ENCODE assay signal across 10 cellular contexts in the genomic region with DNA sequence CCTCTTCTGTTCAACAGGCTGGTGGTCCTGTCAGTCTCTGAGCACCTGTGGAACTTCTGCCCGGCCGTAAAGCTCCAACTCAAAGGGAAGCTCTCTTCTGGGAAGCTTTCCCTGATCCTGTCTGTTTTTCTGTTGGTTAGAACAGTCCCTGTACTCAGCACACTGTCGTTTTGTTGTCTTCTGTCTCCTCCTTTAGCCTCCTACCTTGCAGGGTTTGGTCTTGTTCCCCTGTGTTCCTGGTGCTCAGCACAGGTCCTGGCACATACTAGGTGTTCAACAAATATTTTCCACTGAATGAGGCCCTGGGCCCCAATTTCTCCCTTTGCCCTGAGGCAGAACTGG. TPM values are rescaled to one million over a fixed set of nuclear protein-coding genes. Genes with fewer than 3 reads are reported as not detected.
DNase-seq lines count a peak whose midpoint lies in the region; ATAC-seq and TF ChIP-seq lines count a peak whose summit lies in the region.
"Had no signal": no experiment of that assay in that cellular context is flagged by ENCODE, and none has a peak within 500 bp of the region (broad histone marks: within the 10 kb centered on the region; RNA-seq: fewer than 3 reads in every experiment).

No MANE protein-coding gene starts in this region.

- no peak overlapping the region for H3K18ac ChIP-seq in mesendoderm (ENCODE audit: low read length)

- no peak overlapping the region for H3K4ac ChIP-seq in mesendoderm (ENCODE audit: low read depth, low read length)

- H3K4me2 ChIP-seq in mesendoderm (ENCODE audit: low read length) = peak overlapping the region; percentile 42

- H3K23ac ChIP-seq in mesendoderm (ENCODE audit: low read length) = no peak overlapping the region

- H2BK15ac ChIP-seq in mesendoderm (replicated peaks; ENCODE audit: low read depth) = no peak overlapping the region

- H2AK5ac ChIP-seq in mesendoderm (ENCODE audit: low read length) = no peak overlapping the region

- peak overlapping the region; percentile 87 for H3K56ac ChIP-seq in mesendoderm (ENCODE audit: low read length)

- no peak for TF ChIP-seq POLR2A in vagina (IDR thresholded peaks at IDR 0.05)

- H4K8ac ChIP-seq in mesendoderm (ENCODE audit: low read depth, low read length) = no peak overlapping the region

- H3K79me2 ChIP-seq in mesendoderm (ENCODE audit: control insufficient read depth, insufficient read depth, low read length) = peaks cover 1% of the 10 kb centered on the region

- H3K36me3 ChIP-seq in left ventricle myocardium inferior (no peaks in the 10 kb centered on the region), mesendoderm (ENCODE audit: control insufficient read depth, insufficient read depth, low read length) (no peaks in the 10 kb centered on the region), vagina (no peaks in the 10 kb centered on the region)
- H3K36me3 ChIP-seq: adrenal gland had no signal

- ATAC-seq in HG03469 (IDR thresholded peaks at IDR 0.05; ENCODE audit: unreplicated experiment) = no peak

- H3K27me3 ChIP-seq in left ventricle myocardium inferior (ENCODE audit: low read depth) (peaks cover 71% of the 10 kb centered on the region), mesendoderm (ENCODE audit: insufficient read depth, low read length, poor library complexity) (no peaks in the 10 kb centered on the region), vagina (peaks cover 10% of the 10 kb centered on the region)

- no peak overlapping the region for H3K27ac ChIP-seq in left ventricle myocardium inferior (replicated peaks)
- H3K27ac ChIP-seq in mesendoderm (ENCODE audit: low read depth, low read length) = no peak overlapping the region
- H3K27ac ChIP-seq in vagina = no peak overlapping the region
- H3K27ac ChIP-seq: adrenal gland, SK-N-MC had no signal

- WGBS in mesendoderm (ENCODE audit: extremely low coverage, insufficient coverage, low lambda C conversion rate) = no CpG with 5 or more reads among the region's 3 CpGs

- intact Hi-C loops in left ventricle myocardium inferior (cut with micrococcal nuclease) = no loop called here
- intact Hi-C loops in cardiac septum (cut with DNase I) = loop anchor here (10.0 kb wide), 1 partner anchor 134 kb away; no protein-coding TSS in a partner anchor
- intact Hi-C loops in vagina (cut with DNase I) = no loop called here

- DNase-seq in left ventricle myocardium inferior (no peak), cardiac septum (ENCODE audit: low spot score) (no peak), choroid plexus epithelial cell (ENCODE audit: low read depth) (no peak), mesendoderm (no peak), vagina (ENCODE audit: extremely low spot score in 2 of 2) (no peak), NOMO-1 treated with dmso at 0.1 percent for 144 hours (lab: John Stamatoyannopoulos, UW; ENCODE audit: unreplicated experiment) (no peak)
- no peak for DNase-seq in stimulated activated naive CD4-positive, alpha-beta T cell treated with Interleukin-2 at 50 U/mL for 16 hours (lab: John Stamatoyannopoulos, UW)
- DNase-seq: adrenal gland had no signal

- H3K4me3 ChIP-seq in left ventricle myocardium inferior (peak overlapping the region; percentile 69), choroid plexus epithelial cell (ENCODE audit: low read depth, low read length) (peak overlapping the region; percentile 54), mesendoderm (ENCODE audit: low read length) (peak overlapping the region; percentile 35), vagina (peak overlapping the region; percentile 39 to 67)

- H3K9me3 ChIP-seq in left ventricle myocardium inferior (replicated peaks) (peaks cover 13% of the 10 kb centered on the region), vagina (no peaks in the 10 kb centered on the region)
- H3K9me3 ChIP-seq: adrenal gland had no signal

- no peak for TF ChIP-seq CTCF in left ventricle myocardium inferior (IDR thresholded peaks at IDR 0.05; ENCODE audit: borderline replicate concordance)
- no peak for TF ChIP-seq CTCF in choroid plexus epithelial cell (conservative IDR thresholded peaks at IDR 0.05; ENCODE audit: low read depth, low read length)
- TF ChIP-seq CTCF in vagina (IDR thresholded peaks at IDR 0.05) = no peak

- no peak overlapping the region for H2BK120ac ChIP-seq in mesendoderm (ENCODE audit: low read depth, low read length)

- H4K5ac ChIP-seq in mesendoderm (ENCODE audit: low read length) = peak overlapping the region; percentile 12

- H3K79me1 ChIP-seq in mesendoderm (ENCODE audit: low read length) = no peaks in the 10 kb centered on the region

- H2BK5ac ChIP-seq in mesendoderm (ENCODE audit: low read length) = no peak overlapping the region

- H3K4me1 ChIP-seq in left ventricle myocardium inferior = peaks cover 19% of the 10 kb centered on the region
- no peaks in the 10 kb centered on the region for H3K4me1 ChIP-seq in mesendoderm (ENCODE audit: control insufficient read depth, low read depth, low read length)
- H3K4me1 ChIP-seq in vagina = peaks cover 12% of the 10 kb centered on the region

- H3K9ac ChIP-seq in mesendoderm (ENCODE audit: low read length) = peak overlapping the region; percentile 79

RNA-seq across cellular contexts. Expression of a gene that starts 0.3 kb away (rescaled TPM):
- 0.27 TPM for total RNA-seq in left ventricle myocardium inferior
- total RNA-seq in cardiac septum = not detected
- polyA plus RNA-seq in mesendoderm (2013, experiment 1 of 2) = 9.8 TPM
- 9.7 TPM for polyA plus RNA-seq in mesendoderm (2013, experiment 2 of 2)
- total RNA-seq in vagina = 7.4 TPM

RNA-seq across cellular contexts. Expression of a gene that starts 32.9 kb away (rescaled TPM):
- 35.7 TPM for total RNA-seq in left ventricle myocardium inferior
- total RNA-seq in cardiac septum = 42.2 TPM
- 20.9 TPM for polyA plus RNA-seq in mesendoderm (2013, experiment 1 of 2)
- 21.5 TPM for polyA plus RNA-seq in mesendoderm (2013, experiment 2 of 2)
- total RNA-seq in vagina = 13.0 TPM

RNA-seq across cellular contexts. Expression of a gene that starts 39.1 kb away (rescaled TPM):
- 68.9 TPM for total RNA-seq in left ventricle myocardium inferior
- 55.5 TPM for total RNA-seq in cardiac septum
- 130 TPM for polyA plus RNA-seq in mesendoderm (2013, experiment 1 of 2)
- polyA plus RNA-seq in mesendoderm (2013, experiment 2 of 2) = 130 TPM
- 45.9 TPM for total RNA-seq in vagina

RNA-seq across cellular contexts. Expression of a gene that starts 46.8 kb away (rescaled TPM):
- 7.2 TPM for total RNA-seq in left ventricle myocardium inferior
- total RNA-seq in cardiac septum = 5.7 TPM
- not detected for polyA plus RNA-seq in mesendoderm (2013, experiment 1 of 2)
- polyA plus RNA-seq in mesendoderm (2013, experiment 2 of 2) = not detected
- total RNA-seq in vagina = not detected

RNA-seq across cellular contexts. Expression of a gene that starts 52.1 kb away (rescaled TPM):
- 30.2 TPM for total RNA-seq in left ventricle myocardium inferior
- 7.6 TPM for total RNA-seq in cardiac septum
- polyA plus RNA-seq in mesendoderm (2013, experiment 1 of 2) = 26.2 TPM
- polyA plus RNA-seq in mesendoderm (2013, experiment 2 of 2) = 28.4 TPM
- 64.3 TPM for total RNA-seq in vagina
